In genomic region chr9:4062966-4063365, GRCh38 we compare ENCODE assay signal across 24 cellular contexts.
DNase-seq lines count a peak whose midpoint lies in the region; ATAC-seq, FAIRE-seq and TF ChIP-seq lines count a peak whose summit lies in the region.
"Had no signal": no experiment of that assay in that cellular context is flagged by ENCODE, and none has a peak within 500 bp of the region (broad histone marks: within the 10 kb centered on the region; RNA-seq: fewer than 3 reads in every experiment).

No MANE protein-coding gene starts in this region.

- CTCF ChIA-PET in A549 (lab: Yijun Ruan, JAX) = interaction anchor here (0.6 kb wide), 1 partner anchor 9 kb away, joined by 3 read pairs; no protein-coding TSS in a partner anchor

- no peak for TF ChIP-seq EP300 in A549 (IDR thresholded peaks at IDR 0.05)

- TF ChIP-seq POLR2A in A549 (IDR thresholded peaks at IDR 0.05; ENCODE audit: low read length) = no peak

- ATAC-seq in A549 (no peak), foreskin keratinocyte (no peak), natural killer cell (no peak), HG02763 (IDR thresholded peaks at IDR 0.05; ENCODE audit: unreplicated experiment) (no peak)

- no peaks in the 10 kb centered on the region for H3K36me3 ChIP-seq in SJCRH30
- H3K36me3 ChIP-seq: MG63 had no signal

- no peak overlapping the region for H3K4me2 ChIP-seq in A549

- POLR2A ChIA-PET in A549 (lab: Yijun Ruan, JAX) = no interaction called here

- H3K4me3 ChIP-seq in A549 (no peak overlapping the region), choroid plexus epithelial cell (ENCODE audit: low read depth, low read length) (no peak overlapping the region), SJCRH30 (no peak overlapping the region)
- H3K4me3 ChIP-seq: MG63 had no signal

- H3K27me3 ChIP-seq in foreskin keratinocyte (no peaks in the 10 kb centered on the region), SJCRH30 (no peaks in the 10 kb centered on the region)
- H3K27me3 ChIP-seq: MG63 had no signal

- peaks cover 30% of the 10 kb centered on the region for H3K4me1 ChIP-seq in A549
- H3K4me1 ChIP-seq in foreskin keratinocyte = no peaks in the 10 kb centered on the region
- H3K4me1 ChIP-seq in SJCRH30 = no peaks in the 10 kb centered on the region

- H3K27me3 Mint-ChIP-seq in natural killer cell (ENCODE audit: low read depth in 2 of 2) = peaks cover 0 to 6% of the 10 kb centered on the region in 2 donors
- H3K27me3 Mint-ChIP-seq: CD4-positive, alpha-beta T cell had no signal

- no peak for TF ChIP-seq RAD21 in A549 (conservative IDR thresholded peaks at IDR 0.05 in 1 of 2, IDR thresholded peaks at IDR 0.05 in 1 of 2)

- no peaks in the 10 kb centered on the region for H3K36me3 Mint-ChIP-seq in natural killer cell

- H3K9me3 Mint-ChIP-seq in natural killer cell = peaks cover 2 to 3% of the 10 kb centered on the region in 2 donors

- no peak for TF ChIP-seq CTCF in A549 (IDR thresholded peaks at IDR 0.05)
- TF ChIP-seq CTCF in choroid plexus epithelial cell (conservative IDR thresholded peaks at IDR 0.05; ENCODE audit: low read depth, low read length) = no peak
- no peak for TF ChIP-seq CTCF in foreskin keratinocyte (conservative IDR thresholded peaks at IDR 0.05)
- TF ChIP-seq CTCF in natural killer cell (IDR thresholded peaks at IDR 0.05) = no peak

- H3K4me1 Mint-ChIP-seq in natural killer cell = no peaks in the 10 kb centered on the region

- H3K9me3 ChIP-seq in A549 = peaks cover 24% of the 10 kb centered on the region; the same call in 2 of the 3 replicates
- H3K9me3 ChIP-seq in SJCRH30 (replicated peaks) = no peaks in the 10 kb centered on the region
- H3K9me3 ChIP-seq: MG63 had no signal

- H3K27ac ChIP-seq in A549 (no peak overlapping the region), foreskin keratinocyte (no peak overlapping the region), SJCRH30 (no peak overlapping the region)
- H3K27ac ChIP-seq: HL-60, RWPE1 had no signal

- 92% methylated on average over 1 of the region's 1 CpG for WGBS in A549 (ENCODE audit: missing lambda C conversion rate)

- intact Hi-C loops in natural killer cell (cut with micrococcal nuclease) = no loop called here

- no peak overlapping the region for H3K4me3 Mint-ChIP-seq in natural killer cell
- H3K4me3 Mint-ChIP-seq: CD4-positive, alpha-beta T cell had no signal

- no peak for DNase-seq in A549 (ENCODE audit: low read depth in 1 of 2, low spot score in 1 of 2)
- peak; percentile 64 for DNase-seq in LHCN-M2 (ENCODE audit: low read depth)
- DNase-seq in choroid plexus epithelial cell (ENCODE audit: low read depth) = peak; percentile 65
- DNase-seq in foreskin keratinocyte = peak; percentile 47 to 51
- DNase-seq in NCI-H2196 (lab: John Stamatoyannopoulos, UW; ENCODE audit: unreplicated experiment) = no peak
- no peak for DNase-seq in SJCRH30
- no peak for DNase-seq in natural killer cell
- DNase-seq: AML-193; Calu3; CD4-positive, alpha-beta T cell; DMS79; KG1; MG63; NCI-H1092 treated with DMSO at 0.1 percent for 48 hours; NCI-H1694 treated with DMSO at 0.1 percent for 48 hours; NCI-H345; NCI-H526 treated with DMSO at 0.1 percent for 48 hours; NK-92 treated with Interleukin-12 subunit alpha and Interleukin-12 subunit beta, amount 100 ng/mL, for 24 hours; OCI-M1 had no signal

- no peak overlapping the region for H3K27ac Mint-ChIP-seq in natural killer cell
- H3K27ac Mint-ChIP-seq: CD4-positive, alpha-beta T cell had no signal

- peak; percentile 56 for FAIRE-seq in A549 (lab: Jason Lieb, UNC)
- FAIRE-seq: GM12891, GM19239 had no signal

TF ChIP-seq in A549, 52 proteins besides CTCF, POLR2A, EP300 and RAD21:
- TF ChIP-seq HOXB13 (CRISPR knock-in tag; IDR thresholded peaks at IDR 0.05; ENCODE audit: low read depth) (no peak), JUNB (IDR thresholded peaks at IDR 0.05) (no peak), EHF (CRISPR knock-in tag; IDR thresholded peaks at IDR 0.05) (no peak), ZSCAN20 (CRISPR knock-in tag; IDR thresholded peaks at IDR 0.05) (no peak), FOSB (CRISPR knock-in tag; IDR thresholded peaks at IDR 0.05) (no peak), NR3C1 (IDR thresholded peaks at IDR 0.05) (no peak), SMC3 (IDR thresholded peaks at IDR 0.05) (no peak), FOXS1 (CRISPR knock-in tag; IDR thresholded peaks at IDR 0.05) (no peak), ZFP36 (IDR thresholded peaks at IDR 0.05; ENCODE audit: borderline replicate concordance, partially characterized antibody) (no peak), RNF2 (IDR thresholded peaks at IDR 0.05; ENCODE audit: borderline replicate concordance, low read depth) (no peak), TFCP2L1 (CRISPR knock-in tag; IDR thresholded peaks at IDR 0.05) (no peak), JUN (IDR thresholded peaks at IDR 0.05) (no peak), PHF8 (IDR thresholded peaks at IDR 0.05; ENCODE audit: borderline replicate concordance, low read depth) (no peak), POLR2AphosphoS2 (conservative IDR thresholded peaks at IDR 0.05; ENCODE audit: low read length) (no peak)
- TF ChIP-seq, protein P1, sequence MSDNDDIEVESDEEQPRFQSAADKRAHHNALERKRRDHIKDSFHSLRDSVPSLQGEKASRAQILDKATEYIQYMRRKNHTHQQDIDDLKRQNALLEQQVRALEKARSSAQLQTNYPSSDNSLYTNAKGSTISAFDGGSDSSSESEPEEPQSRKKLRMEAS (IDR thresholded peaks at IDR 0.05) = no peak
- TF ChIP-seq, protein P2, sequence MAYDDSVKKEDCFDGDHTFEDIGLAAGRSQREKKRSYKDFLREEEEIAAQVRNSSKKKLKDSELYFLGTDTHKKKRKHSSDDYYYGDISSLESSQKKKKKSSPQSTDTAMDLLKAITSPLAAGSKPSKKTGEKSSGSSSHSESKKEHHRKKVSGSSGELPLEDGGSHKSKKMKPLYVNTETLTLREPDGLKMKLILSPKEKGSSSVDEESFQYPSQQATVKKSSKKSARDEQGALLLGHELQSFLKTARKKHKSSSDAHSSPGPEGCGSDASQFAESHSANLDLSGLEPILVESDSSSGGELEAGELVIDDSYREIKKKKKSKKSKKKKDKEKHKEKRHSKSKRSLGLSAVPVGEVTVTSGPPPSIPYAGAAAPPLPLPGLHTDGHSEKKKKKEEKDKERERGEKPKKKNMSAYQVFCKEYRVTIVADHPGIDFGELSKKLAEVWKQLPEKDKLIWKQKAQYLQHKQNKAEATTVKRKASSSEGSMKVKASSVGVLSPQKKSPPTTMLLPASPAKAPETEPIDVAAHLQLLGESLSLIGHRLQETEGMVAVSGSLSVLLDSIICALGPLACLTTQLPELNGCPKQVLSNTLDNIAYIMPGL (CRISPR knock-in tag; IDR thresholded peaks at IDR 0.05; ENCODE audit: borderline replicate concordance) = no peak
- TF ChIP-seq, protein P3, sequence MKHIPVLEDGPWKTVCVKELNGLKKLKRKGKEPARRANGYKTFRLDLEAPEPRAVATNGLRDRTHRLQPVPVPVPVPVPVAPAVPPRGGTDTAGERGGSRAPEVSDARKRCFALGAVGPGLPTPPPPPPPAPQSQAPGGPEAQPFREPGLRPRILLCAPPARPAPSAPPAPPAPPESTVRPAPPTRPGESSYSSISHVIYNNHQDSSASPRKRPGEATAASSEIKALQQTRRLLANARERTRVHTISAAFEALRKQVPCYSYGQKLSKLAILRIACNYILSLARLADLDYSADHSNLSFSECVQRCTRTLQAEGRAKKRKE (CRISPR knock-in tag; IDR thresholded peaks at IDR 0.05; ENCODE audit: low read depth) = no peak
- TF ChIP-seq, protein P4, sequence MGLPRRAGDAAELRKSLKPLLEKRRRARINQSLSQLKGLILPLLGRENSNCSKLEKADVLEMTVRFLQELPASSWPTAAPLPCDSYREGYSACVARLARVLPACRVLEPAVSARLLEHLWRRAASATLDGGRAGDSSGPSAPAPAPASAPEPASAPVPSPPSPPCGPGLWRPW (IDR thresholded peaks at IDR 0.05) = no peak

Comparison
In these comparisons a context has a peak if more than half of its experiments do, and no peak if none do; other contexts are left out.
1. DNase-seq: peak in LHCN-M2 (single experiment), choroid plexus epithelial cell (single experiment) and foreskin keratinocyte (2 of 2); none in A549 (0 of 2), NCI-H2196 (single experiment), SJCRH30 (0 of 2) and natural killer cell (single experiment).